In the genomic region with DNA sequence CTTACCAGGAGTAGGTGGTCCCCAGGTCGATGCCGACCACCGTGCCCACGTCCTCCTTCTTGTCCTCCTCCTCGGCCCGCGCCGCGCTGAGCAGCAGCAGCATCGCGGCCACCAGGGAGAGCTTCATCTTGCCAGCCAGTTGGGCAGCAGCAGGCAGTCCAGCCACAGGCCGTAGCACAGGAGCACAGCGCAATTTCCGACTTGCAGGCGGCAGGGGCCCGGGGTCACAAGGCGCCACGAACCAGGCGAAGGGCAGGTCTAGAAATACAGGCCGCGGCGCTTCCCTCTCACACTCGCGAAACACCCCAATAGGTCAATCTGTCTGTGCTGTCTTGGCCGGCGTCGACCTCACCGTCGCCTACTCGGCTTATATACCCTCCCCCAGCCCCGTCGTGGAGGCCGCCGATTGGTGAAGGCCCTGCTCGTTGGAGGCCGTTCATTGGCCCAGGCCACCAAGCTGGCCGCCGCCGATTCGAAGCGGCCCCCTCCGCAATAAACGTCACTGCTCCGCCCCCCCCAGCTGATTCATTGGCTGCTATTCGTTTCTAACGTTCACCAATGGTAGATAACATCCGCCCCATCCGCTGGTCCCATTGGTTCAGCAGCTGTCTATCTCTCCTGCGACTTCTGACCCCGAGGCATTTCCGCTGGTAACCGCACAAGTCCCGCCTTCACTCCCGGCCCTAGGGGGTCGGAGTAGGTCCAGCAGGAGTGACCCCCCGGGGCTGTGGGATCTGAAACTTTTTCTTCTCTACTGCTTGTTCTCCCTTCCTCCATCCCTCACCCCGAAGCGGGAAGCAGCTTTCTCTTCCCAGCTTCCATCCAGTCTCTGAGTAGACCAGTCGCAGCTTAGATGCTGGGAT, we compare ENCODE assay signal across 1 cellular context.
A peak's percentile ranks its signal among the peaks of the same experiment; 100 is the strongest.
TF ChIP-seq lines count a peak whose summit lies in the region.

TSS of gene HSPA5 (minus strand) at position 344 of the 863 bp plus-strand sequence. CDS start at position 127, 217 bp downstream.

TF ChIP-seq in HepG2, 621 proteins besides CTCF, POLR2A, EP300 and RAD21 (continued from another document):
- TF ChIP-seq ZNF318 (CRISPR knock-in tag; IDR thresholded peaks at IDR 0.05) (no peak; the same call in 1 of the 2 replicates), MAFF (IDR thresholded peaks at IDR 0.05; ENCODE audit: low read depth, low read length) (no peak), ELF4 (CRISPR knock-in tag; IDR thresholded peaks at IDR 0.05; ENCODE audit: borderline replicate concordance) (0 out of 2 replicates have a peak, but pooled peaks have one; percentile 55), ZNF20 (CRISPR knock-in tag; IDR thresholded peaks at IDR 0.05) (0 out of 2 replicates have a peak, but pooled peaks have one; percentile 60), ZNF782 (CRISPR knock-in tag; IDR thresholded peaks at IDR 0.05; ENCODE audit: borderline replicate concordance) (peak; percentile 71; the same call in 1 of the 2 replicates), FOXP1 (IDR thresholded peaks at IDR 0.05) (no peak), FOXP1 (CRISPR knock-in tag; IDR thresholded peaks at IDR 0.05) (0 out of 2 replicates have a peak, but pooled peaks have one; percentile 7), BHLHE40 (IDR thresholded peaks at IDR 0.05; ENCODE audit: low read length) (peak; percentile 5; the same call in 1 of the 2 replicates), SNAI1 (CRISPR knock-in tag; IDR thresholded peaks at IDR 0.05; ENCODE audit: borderline replicate concordance) (peak; percentile 77; the same call in 1 of the 2 replicates), ZNF44 (CRISPR knock-in tag; IDR thresholded peaks at IDR 0.05) (no peak; the same call in 1 of the 2 replicates), ZC3H4 (CRISPR knock-in tag; IDR thresholded peaks at IDR 0.05; ENCODE audit: borderline replicate concordance) (peak; percentile 68; the same call in 1 of the 2 replicates), CHD4 (IDR thresholded peaks at IDR 0.05; ENCODE audit: borderline replicate concordance, low read length) (no peak), YEATS4 (CRISPR knock-in tag; IDR thresholded peaks at IDR 0.05; ENCODE audit: borderline replicate concordance) (peak; percentile 96), JUN (CRISPR knock-in tag; IDR thresholded peaks at IDR 0.05) (no peak), NR2C2 (CRISPR knock-in tag; IDR thresholded peaks at IDR 0.05; ENCODE audit: borderline replicate concordance) (peak; percentile 99), ZSCAN25 (CRISPR knock-in tag; IDR thresholded peaks at IDR 0.05) (peak; percentile 53), ZNF564 (CRISPR knock-in tag; IDR thresholded peaks at IDR 0.05) (0 out of 2 replicates have a peak, but pooled peaks have one; percentile 27), SNAPC4 (CRISPR knock-in tag; IDR thresholded peaks at IDR 0.05) (peak; percentile 88), ZNF616 (CRISPR knock-in tag; IDR thresholded peaks at IDR 0.05; ENCODE audit: low read depth) (no peak; the same call in 1 of the 2 replicates), ZNF530 (CRISPR knock-in tag; IDR thresholded peaks at IDR 0.05; ENCODE audit: low read depth) (no peak), ZBTB42 (CRISPR knock-in tag; IDR thresholded peaks at IDR 0.05) (0 out of 2 replicates have a peak, but pooled peaks have one; percentile 60), ZNF790 (CRISPR knock-in tag; IDR thresholded peaks at IDR 0.05; ENCODE audit: borderline replicate concordance) (no peak; the same call in 1 of the 2 replicates), BRD4 (CRISPR knock-in tag; IDR thresholded peaks at IDR 0.05) (peak; percentile 75; the same call in 1 of the 2 replicates), ZKSCAN1 (IDR thresholded peaks at IDR 0.05; ENCODE audit: low read length) (no peak), ARHGAP35 (CRISPR knock-in tag; IDR thresholded peaks at IDR 0.05; ENCODE audit: borderline replicate concordance) (peak; percentile 42; the same call in 1 of the 2 replicates), TCF7 (IDR thresholded peaks at IDR 0.05; ENCODE audit: low read depth) (no peak), ZFP37 (CRISPR knock-in tag; IDR thresholded peaks at IDR 0.05; ENCODE audit: borderline replicate concordance) (no peak), ZBTB38 (CRISPR knock-in tag; IDR thresholded peaks at IDR 0.05) (peak; percentile 77; the same call in 1 of the 2 replicates), HMG20B (CRISPR knock-in tag; conservative IDR thresholded peaks at IDR 0.05) (no peak), ZNF737 (CRISPR knock-in tag; IDR thresholded peaks at IDR 0.05; ENCODE audit: borderline replicate concordance) (no peak)
- TF ChIP-seq, protein P1, sequence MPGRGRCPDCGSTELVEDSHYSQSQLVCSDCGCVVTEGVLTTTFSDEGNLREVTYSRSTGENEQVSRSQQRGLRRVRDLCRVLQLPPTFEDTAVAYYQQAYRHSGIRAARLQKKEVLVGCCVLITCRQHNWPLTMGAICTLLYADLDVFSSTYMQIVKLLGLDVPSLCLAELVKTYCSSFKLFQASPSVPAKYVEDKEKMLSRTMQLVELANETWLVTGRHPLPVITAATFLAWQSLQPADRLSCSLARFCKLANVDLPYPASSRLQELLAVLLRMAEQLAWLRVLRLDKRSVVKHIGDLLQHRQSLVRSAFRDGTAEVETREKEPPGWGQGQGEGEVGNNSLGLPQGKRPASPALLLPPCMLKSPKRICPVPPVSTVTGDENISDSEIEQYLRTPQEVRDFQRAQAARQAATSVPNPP (CRISPR knock-in tag; IDR thresholded peaks at IDR 0.05) = no peak
- TF ChIP-seq, protein P2, sequence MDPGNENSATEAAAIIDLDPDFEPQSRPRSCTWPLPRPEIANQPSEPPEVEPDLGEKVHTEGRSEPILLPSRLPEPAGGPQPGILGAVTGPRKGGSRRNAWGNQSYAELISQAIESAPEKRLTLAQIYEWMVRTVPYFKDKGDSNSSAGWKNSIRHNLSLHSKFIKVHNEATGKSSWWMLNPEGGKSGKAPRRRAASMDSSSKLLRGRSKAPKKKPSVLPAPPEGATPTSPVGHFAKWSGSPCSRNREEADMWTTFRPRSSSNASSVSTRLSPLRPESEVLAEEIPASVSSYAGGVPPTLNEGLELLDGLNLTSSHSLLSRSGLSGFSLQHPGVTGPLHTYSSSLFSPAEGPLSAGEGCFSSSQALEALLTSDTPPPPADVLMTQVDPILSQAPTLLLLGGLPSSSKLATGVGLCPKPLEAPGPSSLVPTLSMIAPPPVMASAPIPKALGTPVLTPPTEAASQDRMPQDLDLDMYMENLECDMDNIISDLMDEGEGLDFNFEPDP (CRISPR knock-in tag; conservative IDR thresholded peaks at IDR 0.05) = no peak
TF ChIP-seq in HepG2: peak in this region for 303.
